Comparison of ENCODE assay signal across 20 cellular contexts in genomic region chr12:55906056-55906455, GRCh38. TPM values are rescaled to one million over a fixed set of nuclear protein-coding genes. Genes with fewer than 3 reads are reported as not detected.
DNase-seq lines count a peak whose midpoint lies in the region; ATAC-seq, FAIRE-seq and TF ChIP-seq lines count a peak whose summit lies in the region.
"Had no signal": no experiment of that assay in that cellular context is flagged by ENCODE, and none has a peak within 500 bp of the region (broad histone marks: within the 10 kb centered on the region; RNA-seq: fewer than 3 reads in every experiment).

No MANE protein-coding gene starts in this region.

- H3K9ac ChIP-seq in adipocyte (ENCODE audit: low read length) (no peak overlapping the region), fibroblast of lung (ENCODE audit: insufficient read depth, low read length) (no peak overlapping the region)
- H3K9ac ChIP-seq: KMS-11, neural progenitor cell had no signal

- no peak for ATAC-seq in A549
- no peak for ATAC-seq in GM18520 (IDR thresholded peaks at IDR 0.05; ENCODE audit: unreplicated experiment)
- ATAC-seq in left ventricle myocardium superior, result no peak
- ATAC-seq: gastrocnemius medialis had no signal

- DNase-seq in A549 (ENCODE audit: low read depth in 1 of 2, low spot score in 1 of 2) (no peak), HCEC 1CT (peak; percentile 79), adipocyte (ENCODE audit: low read depth) (peak; percentile 38), fibroblast of lung (ENCODE audit: low read depth in 2 of 2) (peak; percentile 58 to 67), midbrain (lab: John Stamatoyannopoulos, UW) (no peak), left ventricle myocardium superior (no peak), DMS114 treated with DMSO at 0.1 percent for 48 hours (lab: John Stamatoyannopoulos, UW; ENCODE audit: unreplicated experiment) (no peak)
- DNase-seq: activated gamma-delta T cell treated with Interleukin-2 at 50 U/mL for 16 hours; CD4-positive, CD25-positive, alpha-beta regulatory T cell; DMS153; gastrocnemius medialis; NCI-H1092 treated with DMSO at 0.1 percent for 48 hours; NCI-H510A; NK-92 treated with Interleukin-12 subunit alpha and Interleukin-12 subunit beta, amount 100 ng/mL, for 24 hours; SHP77 had no signal

- 20% methylated on average over 1 of the region's 1 CpG for WGBS in A549 (ENCODE audit: missing lambda C conversion rate)

- TF ChIP-seq CTCF in A549 (IDR thresholded peaks at IDR 0.05) (no peak), fibroblast of lung (conservative IDR thresholded peaks at IDR 0.05 in 1 of 2, IDR thresholded peaks at IDR 0.05 in 1 of 2; ENCODE audit: low read depth in 1 of 2, low read length in 2 of 2) (no peak)

- POLR2A ChIA-PET in A549 (lab: Yijun Ruan, JAX), result no interaction called here

- no peaks in the 10 kb centered on the region for H3K27me3 ChIP-seq in adipocyte (replicated peaks; ENCODE audit: control insufficient read depth, insufficient read depth, low read length)
- no peaks in the 10 kb centered on the region for H3K27me3 ChIP-seq in fibroblast of lung (ENCODE audit: control insufficient read depth, insufficient read depth, low read length)
- H3K27me3 ChIP-seq: gastrocnemius medialis, neural progenitor cell had no signal

- H3K4me3 ChIP-seq in A549 (no peak overlapping the region), adipocyte (ENCODE audit: low read length) (no peak overlapping the region), fibroblast of lung (replicated peaks in 1 of 4; ENCODE audit: control extremely low read depth in 1 of 4, insufficient read depth in 1 of 4, low read depth in 3 of 4, low read length in 4 of 4) (no peak overlapping the region)
- H3K4me3 ChIP-seq: gastrocnemius medialis, neural progenitor cell had no signal

- peak overlapping the region; percentile 29; the same call in 1 of the 3 replicates for H3K4me2 ChIP-seq in A549
- H3K4me2 ChIP-seq in fibroblast of lung (ENCODE audit: extremely low read depth, insufficient read depth, low read length), result peak overlapping the region; percentile 19
- H3K4me2 ChIP-seq: KMS-11, neural progenitor cell had no signal

- no peak for TF ChIP-seq RAD21 in A549 (conservative IDR thresholded peaks at IDR 0.05 in 1 of 2, IDR thresholded peaks at IDR 0.05 in 1 of 2)

- no peak overlapping the region for H2AFZ ChIP-seq in fibroblast of lung (ENCODE audit: low read length)
- H2AFZ ChIP-seq: neural progenitor cell had no signal

- H3K36me3 ChIP-seq in adipocyte (ENCODE audit: control insufficient read depth, insufficient read depth, low read length, severe bottlenecking), result peaks cover 25% of the 10 kb centered on the region
- peaks cover 1% of the 10 kb centered on the region for H3K36me3 ChIP-seq in fibroblast of lung (ENCODE audit: control insufficient read depth, insufficient read depth, low read length)
- H3K36me3 ChIP-seq: gastrocnemius medialis, neural progenitor cell had no signal

- TF ChIP-seq EP300 in A549 (IDR thresholded peaks at IDR 0.05), result no peak

- H3K4me1 ChIP-seq in A549 (peaks cover 22% of the 10 kb centered on the region; the same call in 2 of the 3 replicates), adipocyte (ENCODE audit: control insufficient read depth, insufficient read depth, low read length) (peaks cover 18% of the 10 kb centered on the region), fibroblast of lung (ENCODE audit: control insufficient read depth, extremely low read depth, insufficient read depth, low read length) (peaks cover 5% of the 10 kb centered on the region)
- H3K4me1 ChIP-seq: gastrocnemius medialis had no signal

- peaks cover 2% of the 10 kb centered on the region for H3K79me2 ChIP-seq in fibroblast of lung (ENCODE audit: control insufficient read depth, insufficient read depth, low read length)

- no peak for TF ChIP-seq POLR2A in A549 (IDR thresholded peaks at IDR 0.05; ENCODE audit: low read length)

- H3K9me3 ChIP-seq in A549 (no peaks in the 10 kb centered on the region), adipocyte (ENCODE audit: control insufficient read depth, low read length) (no peaks in the 10 kb centered on the region), fibroblast of lung (ENCODE audit: control insufficient read depth, insufficient read depth, low read depth, low read length) (no peaks in the 10 kb centered on the region)
- H3K9me3 ChIP-seq: gastrocnemius medialis had no signal

- no peak overlapping the region for H3K27ac ChIP-seq in A549
- no peak overlapping the region for H3K27ac ChIP-seq in fibroblast of lung (ENCODE audit: insufficient read depth, low read length)
- H3K27ac ChIP-seq: gastrocnemius medialis, KMS-11, neural progenitor cell had no signal

- CTCF ChIA-PET in A549 (lab: Yijun Ruan, JAX), result no interaction called here

- FAIRE-seq in A549 (lab: Jason Lieb, UNC), result no peak

- no peaks in the 10 kb centered on the region for H4K20me1 ChIP-seq in fibroblast of lung (ENCODE audit: control insufficient read depth, extremely low read depth, insufficient read depth, low read length)

- intact Hi-C loops in left ventricle myocardium superior (cut with micrococcal nuclease), result no loop called here

TF ChIP-seq in A549, 52 proteins besides CTCF, POLR2A, EP300 and RAD21 (continues in another document):
- TF ChIP-seq RNF2 (IDR thresholded peaks at IDR 0.05; ENCODE audit: borderline replicate concordance, low read depth), result no peak
- TF ChIP-seq RARB (CRISPR knock-in tag; IDR thresholded peaks at IDR 0.05), result no peak
- TF ChIP-seq NFE2L2 (conservative IDR thresholded peaks at IDR 0.05; ENCODE audit: low read length), result no peak
- no peak for TF ChIP-seq MAFK (IDR thresholded peaks at IDR 0.05; ENCODE audit: partially characterized antibody)
- no peak for TF ChIP-seq HMGXB4 (CRISPR knock-in tag; IDR thresholded peaks at IDR 0.05; ENCODE audit: borderline replicate concordance)
- TF ChIP-seq CHD2 (IDR thresholded peaks at IDR 0.05; ENCODE audit: low read length, partially characterized antibody), result no peak
- no peak for TF ChIP-seq GATA3 (IDR thresholded peaks at IDR 0.05; ENCODE audit: borderline replicate concordance)
- no peak for TF ChIP-seq ATOH8 (CRISPR knock-in tag; IDR thresholded peaks at IDR 0.05; ENCODE audit: low read depth)
- no peak for TF ChIP-seq HEYL (CRISPR knock-in tag; IDR thresholded peaks at IDR 0.05)
- no peak for TF ChIP-seq BHLHE40 (IDR thresholded peaks at IDR 0.05; ENCODE audit: low read depth, low read length)
- TF ChIP-seq EHMT2 (IDR thresholded peaks at IDR 0.05; ENCODE audit: low read depth), result no peak

RNA-seq across cellular contexts. Expression of gene PYM1, which starts 21.6 kb away (rescaled TPM):
- polyA plus RNA-seq in A549 (2011; rRNA removed) (39.2 and 49.5 TPM in 2 replicates), A549 (2017; fragmentation: RNase III; extraction: RNeasy Plus Mini Kit Qiagen cat#74134 plus additional on column Dnase treatment) (27.0 to 30.6 TPM (median 30.4 TPM) in 3 replicates), fibroblast of lung (27.8 and 29.3 TPM in 2 replicates)
- 31.8 and 33.8 TPM in 2 replicates for polyA plus RNA-seq in A549 (2012; cell fraction: cytosol; rRNA removed)
- 14.2 and 20.4 TPM in 2 replicates for polyA plus RNA-seq in A549 (2012; cell fraction: nucleus; rRNA removed)
- polyA minus RNA-seq in A549 (2011; rRNA and poly(A)+ RNA removed), result 23.3 and 23.7 TPM in 2 replicates
- total RNA-seq in fibroblast of lung (28.5 and 38.6 TPM in 2 replicates), left ventricle myocardium superior (16.2 TPM)
- polyA plus RNA-seq in fibroblast of lung (2012), result 30.1 and 30.3 TPM in 2 replicates
- polyA minus RNA-seq in fibroblast of lung (ENCODE audit: low replicate concordance), result 8.1 and 16.2 TPM in 2 replicates

RNA-seq across cellular contexts. Expression of gene DGKA, which starts 24.9 kb away (rescaled TPM):
- polyA plus RNA-seq in A549 (2011; rRNA removed) (24.7 and 26.1 TPM in 2 replicates), A549 (2017; fragmentation: RNase III; extraction: RNeasy Plus Mini Kit Qiagen cat#74134 plus additional on column Dnase treatment) (21.0 to 23.7 TPM (median 22.6 TPM) in 3 replicates), fibroblast of lung (41.4 and 44.7 TPM in 2 replicates)
- 12.7 and 12.8 TPM in 2 replicates for polyA plus RNA-seq in A549 (2012; cell fraction: cytosol; rRNA removed)
- polyA plus RNA-seq in A549 (2012; cell fraction: nucleus; rRNA removed), result 38.2 and 45.1 TPM in 2 replicates
- polyA minus RNA-seq in A549 (2011; rRNA and poly(A)+ RNA removed), result 24.3 and 29.2 TPM in 2 replicates
- total RNA-seq in fibroblast of lung (24.4 and 51.9 TPM in 2 replicates), left ventricle myocardium superior (6.9 TPM)
- 45.0 and 49.4 TPM in 2 replicates for polyA plus RNA-seq in fibroblast of lung (2012)
- 66.7 and 111 TPM in 2 replicates for polyA minus RNA-seq in fibroblast of lung (ENCODE audit: low replicate concordance)

RNA-seq across cellular contexts. Expression of gene PMEL, which starts 59.8 kb away (rescaled TPM):
- polyA plus RNA-seq in A549 (2011; rRNA removed), result 2.2 and 2.3 TPM in 2 replicates
- 1.1 and 1.3 TPM in 2 replicates for polyA plus RNA-seq in A549 (2012; cell fraction: cytosol; rRNA removed)
- polyA plus RNA-seq in A549 (2012; cell fraction: nucleus; rRNA removed), result 3.7 and 6.0 TPM in 2 replicates
- 0.71 to 1.4 TPM (median 1.0 TPM) in 3 replicates for polyA plus RNA-seq in A549 (2017; fragmentation: RNase III; extraction: RNeasy Plus Mini Kit Qiagen cat#74134 plus additional on column Dnase treatment)
- 1.7 and 3.3 TPM in 2 replicates for polyA minus RNA-seq in A549 (2011; rRNA and poly(A)+ RNA removed)
- 0.26 and 0.50 TPM in 2 replicates for total RNA-seq in fibroblast of lung
- polyA plus RNA-seq in fibroblast of lung, result 0.41 and 0.84 TPM in 2 replicates
- 0.25 and 0.86 TPM in 2 replicates for polyA plus RNA-seq in fibroblast of lung (2012)
- polyA minus RNA-seq in fibroblast of lung (ENCODE audit: low replicate concordance), result 6.1 TPM in 1 of 2 replicates, not detected in the other
- 0.57 TPM for total RNA-seq in left ventricle myocardium superior
- total RNA-seq: mononuclear cell; T-helper 1 cell treated with Interleukin-12 subunit alpha and Interleukin-12 subunit beta and Interleukin-4 antibody, amounts not matched to agents 30 ng/mL and 1 ng/mL, for 36 hours had no signal

Comparison
In these comparisons a context has a peak if more than half of its experiments do, and no peak if none do; other contexts are left out.
1. DNase-seq: peak in HCEC 1CT (single experiment), adipocyte (single experiment) and fibroblast of lung (2 of 2); none in A549 (0 of 2), midbrain (single experiment), left ventricle myocardium superior (single experiment) and DMS114 treated with DMSO at 0.1 percent for 48 hours (single experiment).